ENCODE assay signal across 1 cellular context in genomic region chr2:241140445-241140840, GRCh38.
TF ChIP-seq lines count a peak whose summit lies in the region.

No MANE protein-coding gene starts in this region.

TF ChIP-seq in HepG2, 621 proteins besides CTCF, POLR2A, EP300 and RAD21:
- no peak for TF ChIP-seq SP140L (CRISPR knock-in tag; IDR thresholded peaks at IDR 0.05; ENCODE audit: borderline replicate concordance)
- TF ChIP-seq ZNF839 (CRISPR knock-in tag; IDR thresholded peaks at IDR 0.05; ENCODE audit: borderline replicate concordance), result no peak
- no peak for TF ChIP-seq ZNF367 (CRISPR knock-in tag; IDR thresholded peaks at IDR 0.05; ENCODE audit: borderline replicate concordance)
- no peak for TF ChIP-seq AKNA (CRISPR knock-in tag; IDR thresholded peaks at IDR 0.05; ENCODE audit: borderline replicate concordance)
- TF ChIP-seq KLF16 (CRISPR knock-in tag; IDR thresholded peaks at IDR 0.05), result no peak
- no peak for TF ChIP-seq HINFP (CRISPR knock-in tag; IDR thresholded peaks at IDR 0.05; ENCODE audit: low read depth)
- no peak for TF ChIP-seq ELK4 (CRISPR knock-in tag; IDR thresholded peaks at IDR 0.05; ENCODE audit: borderline replicate concordance)
- no peak for TF ChIP-seq CCAR2 (optimal IDR thresholded peaks at IDR 0.05; ENCODE audit: low read depth, low read length)
- no peak for TF ChIP-seq SRF (IDR thresholded peaks at IDR 0.05; ENCODE audit: low read depth, low read length)
- TF ChIP-seq KAT7 (CRISPR knock-in tag; IDR thresholded peaks at IDR 0.05; ENCODE audit: borderline replicate concordance), result no peak
- TF ChIP-seq E2F1 (CRISPR knock-in tag; IDR thresholded peaks at IDR 0.05), result no peak
- TF ChIP-seq ZNF558 (CRISPR knock-in tag; IDR thresholded peaks at IDR 0.05; ENCODE audit: borderline replicate concordance), result no peak
- TF ChIP-seq ZNF20 (CRISPR knock-in tag; IDR thresholded peaks at IDR 0.05), result no peak
- no peak for TF ChIP-seq HNF1A (IDR thresholded peaks at IDR 0.05; ENCODE audit: low read depth)
- no peak for TF ChIP-seq HNF1A (CRISPR knock-in tag; IDR thresholded peaks at IDR 0.05; ENCODE audit: borderline replicate concordance)
- no peak for TF ChIP-seq ZNF670 (CRISPR knock-in tag; IDR thresholded peaks at IDR 0.05; ENCODE audit: borderline replicate concordance)
- TF ChIP-seq MED1 (CRISPR knock-in tag; IDR thresholded peaks at IDR 0.05), result no peak
- TF ChIP-seq ZBTB7B (CRISPR knock-in tag; IDR thresholded peaks at IDR 0.05), result no peak
- no peak for TF ChIP-seq MAFF (IDR thresholded peaks at IDR 0.05; ENCODE audit: low read depth, low read length)
